Comparison of ENCODE assay signal across 18 cellular contexts in genomic region chr2:236718207-236718992, GRCh38.
DNase-seq lines count a peak whose midpoint lies in the region; ATAC-seq and TF ChIP-seq lines count a peak whose summit lies in the region.
"Had no signal": no experiment of that assay in that cellular context is flagged by ENCODE, and none has a peak within 500 bp of the region (broad histone marks: within the 10 kb centered on the region; RNA-seq: fewer than 3 reads in every experiment).

No MANE protein-coding gene starts in this region.

- TF ChIP-seq CTCF in mammary epithelial cell (conservative IDR thresholded peaks at IDR 0.05 in 1 of 2, IDR thresholded peaks at IDR 0.05 in 1 of 2; ENCODE audit: extremely low read depth in 1 of 2, insufficient read depth in 1 of 2, low read depth in 1 of 2, low read length in 2 of 2) (no peak), nephron progenitor cell (IDR thresholded peaks at IDR 0.05) (no peak), tibial artery (IDR thresholded peaks at IDR 0.05) (no peak)

- H3K4me3 Mint-ChIP-seq in nephron progenitor cell = peak overlapping the region; percentile 55
- H3K4me3 Mint-ChIP-seq: activated B cell treated with CpG ODN at 0.5 μM for 24 hours; T-helper 1 cell treated with Interleukin-12 subunit alpha and Interleukin-12 subunit beta and Interleukin-4 antibody, amounts not matched to agents 30 μg/mL and 1 μg/mL, for 36 hours had no signal

- intact Hi-C loops in mammary epithelial cell (cut with micrococcal nuclease) (no loop called here), tibial artery (cut with DNase I; ENCODE audit: low total_unique reads) (no loop called here)

- H3K4me3 ChIP-seq in mammary epithelial cell (replicated peaks in 1 of 3; ENCODE audit: insufficient read depth in 1 of 3, low read depth in 2 of 3, low read length in 3 of 3) (no peak overlapping the region), tibial artery (no peak overlapping the region)
- H3K4me3 ChIP-seq: stomach had no signal

- H3K9me3 Mint-ChIP-seq in nephron progenitor cell = no peaks in the 10 kb centered on the region
- H3K9me3 Mint-ChIP-seq: activated B cell treated with CpG ODN at 0.5 μM for 24 hours; T-helper 1 cell treated with Interleukin-12 subunit alpha and Interleukin-12 subunit beta and Interleukin-4 antibody, amounts not matched to agents 30 μg/mL and 1 μg/mL, for 36 hours had no signal

- no peak overlapping the region for H3K9ac ChIP-seq in mammary epithelial cell (ENCODE audit: insufficient read depth, low read length)

- no peak overlapping the region for H3K4me2 ChIP-seq in mammary epithelial cell (ENCODE audit: insufficient read depth, low read depth, low read length)

- H3K79me2 ChIP-seq in mammary epithelial cell (ENCODE audit: insufficient read depth, low read length) = no peaks in the 10 kb centered on the region

- WGBS in mammary epithelial cell (ENCODE audit: low coverage, missing lambda C conversion rate) = 72% methylated on average over 18 of the region's 18 CpGs

- H3K27ac Mint-ChIP-seq in nephron progenitor cell = no peak overlapping the region
- H3K27ac Mint-ChIP-seq: activated B cell treated with CpG ODN at 0.5 μM for 24 hours; T-helper 1 cell treated with Interleukin-12 subunit alpha and Interleukin-12 subunit beta and Interleukin-4 antibody, amounts not matched to agents 30 μg/mL and 1 μg/mL, for 36 hours had no signal

- H4K20me1 ChIP-seq in mammary epithelial cell (ENCODE audit: insufficient read depth, low read length) = no peaks in the 10 kb centered on the region

- H3K27ac ChIP-seq in mammary epithelial cell (ENCODE audit: insufficient read depth, low read depth, low read length) (no peak overlapping the region), tibial artery (no peak overlapping the region)
- H3K27ac ChIP-seq: stomach had no signal

- in situ Hi-C loops in mammary epithelial cell (cut with MboI; ENCODE audit: low sequenced_read_pairs in 2 of 2) = no loop called here

- no peaks in the 10 kb centered on the region for H3K9me3 ChIP-seq in mammary epithelial cell (replicated peaks; ENCODE audit: insufficient read depth, low read length)
- no peaks in the 10 kb centered on the region for H3K9me3 ChIP-seq in tibial artery
- H3K9me3 ChIP-seq: stomach had no signal

- H3K36me3 ChIP-seq in mammary epithelial cell (ENCODE audit: insufficient read depth, low read length) (no peaks in the 10 kb centered on the region), tibial artery (no peaks in the 10 kb centered on the region)
- H3K36me3 ChIP-seq: stomach had no signal

- CTCF ChIA-PET in mammary epithelial cell (lab: Charles Lee; ENCODE audit: low non-redundant PET) = no interaction called here

- no peaks in the 10 kb centered on the region for H3K36me3 Mint-ChIP-seq in nephron progenitor cell (ENCODE audit: low read depth)

- no TSS peak for BruUV-seq in mammary epithelial cell (replicated peaks; lab: Mats Ljungman, UMichigan)

- DNase-seq in Daoy (ENCODE audit: low read depth) (peak; percentile 38), NCI-H526 treated with DMSO at 0.1 percent for 48 hours (lab: John Stamatoyannopoulos, UW) (peak; percentile 79), mammary epithelial cell (peak; percentile 52), nephron progenitor cell (no peak), anterior cingulate cortex (lab: John Stamatoyannopoulos, UW) (no peak), tibial artery (no peak), NCI-H187 treated with DMSO at 0.1 percent for 48 hours (lab: John Stamatoyannopoulos, UW) (no peak)
- DNase-seq: activated B cell treated with CpG ODN at 0.5 μM for 24 hours, amniotic stem cell, COR-L47, GF-D8, MM.1S, NCI-H1694, NCI-H748 treated with DMSO at 0.1 percent for 48 hours, stomach had no signal

- peaks cover 72% of the 10 kb centered on the region for H3K4me1 Mint-ChIP-seq in nephron progenitor cell
- H3K4me1 Mint-ChIP-seq: activated B cell treated with CpG ODN at 0.5 μM for 24 hours had no signal

- peaks cover 16% of the 10 kb centered on the region for H3K27me3 Mint-ChIP-seq in nephron progenitor cell (ENCODE audit: low read depth, poor library complexity)

- H3K27me3 ChIP-seq in mammary epithelial cell (ENCODE audit: insufficient read depth, low read length) (no peaks in the 10 kb centered on the region), tibial artery (no peaks in the 10 kb centered on the region)

- dilution Hi-C loops in mammary epithelial cell (cut with HindIII; ENCODE audit: low sequenced_read_pairs) = no loop called here

- H2AFZ ChIP-seq in mammary epithelial cell (ENCODE audit: low read depth, low read length) = peak overlapping the region; percentile 11

- ATAC-seq in GM18861 (IDR thresholded peaks at IDR 0.05; ENCODE audit: unreplicated experiment) = no peak
- ATAC-seq: HCT116 had no signal

- peaks cover 27% of the 10 kb centered on the region for H3K4me1 ChIP-seq in mammary epithelial cell (ENCODE audit: insufficient read depth, low read length)
- H3K4me1 ChIP-seq in tibial artery = peaks cover 0 to 26% (median 9%) of the 10 kb centered on the region in 4 donors

Comparison
In these comparisons a context has a peak if more than half of its experiments do, and no peak if none do; other contexts are left out.
1. DNase-seq: peak in Daoy (single experiment), NCI-H526 treated with DMSO at 0.1 percent for 48 hours (single experiment) and mammary epithelial cell (single experiment); none in nephron progenitor cell (single experiment), anterior cingulate cortex (0 of 58), tibial artery (0 of 2) and NCI-H187 treated with DMSO at 0.1 percent for 48 hours (single experiment).